Comparison of ENCODE assay signal across 9 cellular contexts in the genomic region with DNA sequence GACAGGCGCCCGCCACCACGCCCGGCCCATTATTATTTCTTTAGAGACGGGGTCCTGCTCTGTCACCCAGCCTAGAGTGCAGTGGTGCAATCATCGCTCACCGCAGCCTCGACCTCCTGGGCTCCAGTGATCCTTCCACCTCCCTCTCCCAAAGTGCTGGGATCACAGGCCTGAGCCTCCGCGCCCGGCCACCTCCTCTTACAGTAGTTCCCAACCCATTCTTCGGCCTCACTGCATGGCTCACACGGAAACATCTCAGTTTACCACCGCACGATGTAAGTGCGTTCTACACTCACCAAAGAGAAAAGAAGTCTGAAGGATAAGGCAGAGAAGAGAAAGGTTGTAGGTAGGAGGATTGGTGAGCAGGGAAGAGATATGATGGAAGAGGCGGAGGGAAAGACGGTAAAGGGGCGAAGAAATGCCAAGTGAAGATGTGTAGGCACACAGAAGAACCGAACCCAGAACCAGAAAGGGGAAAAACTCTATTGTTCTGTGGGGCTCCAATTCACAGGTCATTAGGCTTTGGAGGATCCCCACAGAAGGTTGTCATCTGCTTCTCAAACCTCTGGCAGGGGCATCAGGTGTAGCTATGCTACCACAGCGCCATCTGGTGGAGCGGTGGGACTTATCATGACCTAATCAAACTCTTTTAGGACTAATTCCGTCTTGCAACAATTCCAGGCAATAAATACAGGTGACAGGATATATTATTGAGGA.
DNase-seq lines count a peak whose midpoint lies in the region; ATAC-seq and TF ChIP-seq lines count a peak whose summit lies in the region.
"Had no signal": no experiment of that assay in that cellular context is flagged by ENCODE, and none has a peak within 500 bp of the region (broad histone marks: within the 10 kb centered on the region; RNA-seq: fewer than 3 reads in every experiment).

No MANE protein-coding gene starts in this region.

- no peaks in the 10 kb centered on the region for H3K27me3 ChIP-seq in kidney epithelial cell (ENCODE audit: control insufficient read depth, insufficient read depth, low read length)

- no peak overlapping the region for H3K4me3 ChIP-seq in kidney epithelial cell (ENCODE audit: low read depth, low read length)
- H3K4me3 ChIP-seq: skin epidermis had no signal

- TF ChIP-seq CTCF in GM13976 (IDR thresholded peaks at IDR 0.05; ENCODE audit: borderline replicate concordance, control extremely low read depth, extremely low read depth, insufficient read depth, missing control alignments): peak; percentile 78
- peak; percentile 76 for TF ChIP-seq CTCF in kidney epithelial cell (IDR thresholded peaks at IDR 0.05; ENCODE audit: insufficient read depth, low read length, poor library complexity, severe bottlenecking)

- ATAC-seq in HG03135 (IDR thresholded peaks at IDR 0.05; ENCODE audit: unreplicated experiment) (peak; percentile 70), HG03039 (IDR thresholded peaks at IDR 0.05; ENCODE audit: unreplicated experiment) (no peak)
- peak; percentile 63 to 75 for ATAC-seq in activated CD4-positive, CD25-positive, alpha-beta regulatory T cell treated with anti-CD3 and anti-CD28 coated beads, Interleukin-2, amount 50 U/mL, for 24 hours

- peak; percentile 79 for DNase-seq in GM13976 (ENCODE audit: low spot score)
- DNase-seq in NCI-H446 (lab: John Stamatoyannopoulos, UW): peak; percentile 71 to 89
- peak; percentile 62 for DNase-seq in central memory CD4-positive, alpha-beta T cell
- DNase-seq in kidney epithelial cell (ENCODE audit: low read depth): no peak
- DNase-seq in stimulated activated CD4-positive, alpha-beta T cell treated with anti-CD3 and anti-CD28 coated beads, Interleukin-2, amount 100 ng/mL, for 24 hours: peak; percentile 88 to 89

- no peaks in the 10 kb centered on the region for H3K36me3 ChIP-seq in kidney epithelial cell (ENCODE audit: control insufficient read depth, insufficient read depth, low read length)

- in situ Hi-C loops in GM13976 (cut with MboI; ENCODE audit: low sequenced_read_pairs, unreplicated experiment): loop anchor here (10.0 to 25.0 kb wide), 2 partner anchors 284 to 848 kb away; a partner anchor contains a TSS
